Comparison of ENCODE assay signal across 1 cellular context in the genomic region with DNA sequence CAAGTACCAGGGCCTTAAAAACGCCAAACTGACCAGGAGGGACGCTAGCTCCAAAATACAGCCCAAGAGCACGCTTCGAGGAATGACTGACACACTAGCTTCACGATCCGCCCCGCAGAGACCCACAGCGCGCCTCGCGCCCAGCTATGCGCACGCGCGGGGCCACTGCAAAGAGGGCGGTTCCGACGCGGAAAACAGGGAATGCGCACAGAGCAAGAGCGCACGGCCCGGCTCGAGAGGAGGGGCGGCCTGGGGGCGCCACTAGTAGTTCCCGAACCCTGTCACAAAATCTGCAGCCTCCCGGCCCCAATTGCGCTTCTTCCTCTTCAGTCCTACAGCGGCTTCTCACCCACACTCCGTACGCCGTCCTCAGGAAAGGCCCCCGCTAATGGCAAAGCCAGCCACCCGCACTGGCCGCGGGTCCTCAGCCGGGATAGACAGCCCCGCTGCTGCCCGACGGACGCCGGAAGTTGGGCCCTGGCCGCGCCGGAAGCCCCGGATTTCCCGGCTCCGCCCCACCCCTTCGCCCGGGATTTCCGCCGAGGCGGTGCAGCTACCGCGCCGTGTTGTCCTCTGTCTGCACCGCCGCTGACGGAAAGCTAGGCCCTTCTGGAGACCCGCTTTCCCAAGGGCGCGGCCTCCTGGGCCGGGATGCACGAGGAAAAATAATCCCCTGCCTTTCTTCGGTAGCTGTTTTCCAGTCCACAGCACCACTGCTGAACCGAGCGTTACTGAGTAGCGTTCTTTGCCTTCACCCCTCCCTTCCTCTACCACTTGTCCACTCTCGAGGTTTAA.
TF ChIP-seq lines count a peak whose summit lies in the region.

Gene HDHD2, minus strand, starts transcription at position 472 of the 795 bp plus-strand sequence. CDS start 14,061 bp downstream, outside the sequence.

TF ChIP-seq in HepG2, 621 proteins besides CTCF, POLR2A, EP300 and RAD21 (continued from another document and continues in another):
- TF ChIP-seq THAP7 (CRISPR knock-in tag; IDR thresholded peaks at IDR 0.05), result no peak
- TF ChIP-seq ZNF552 (CRISPR knock-in tag; IDR thresholded peaks at IDR 0.05; ENCODE audit: borderline replicate concordance), result 0 out of 2 replicates have a peak, but pooled peaks have one; percentile 79
- no peak for TF ChIP-seq ZNF318 (CRISPR knock-in tag; IDR thresholded peaks at IDR 0.05)
- TF ChIP-seq SP1 (IDR thresholded peaks at IDR 0.05), result no peak
- TF ChIP-seq SP1 (CRISPR knock-in tag; IDR thresholded peaks at IDR 0.05), result peak; percentile 39; the same call in 1 of the 2 replicates
- no peak for TF ChIP-seq MAFG (CRISPR knock-in tag; IDR thresholded peaks at IDR 0.05)
- peak; percentile 39 for TF ChIP-seq HNRNPK (IDR thresholded peaks at IDR 0.05; ENCODE audit: low read depth, low read length, poor library complexity, severe bottlenecking)
- no peak for TF ChIP-seq ZNF296 (CRISPR knock-in tag; conservative IDR thresholded peaks at IDR 0.05)
- TF ChIP-seq ZNF180 (CRISPR knock-in tag; IDR thresholded peaks at IDR 0.05; ENCODE audit: borderline replicate concordance, low read depth), result no peak
- TF ChIP-seq, protein P1, sequence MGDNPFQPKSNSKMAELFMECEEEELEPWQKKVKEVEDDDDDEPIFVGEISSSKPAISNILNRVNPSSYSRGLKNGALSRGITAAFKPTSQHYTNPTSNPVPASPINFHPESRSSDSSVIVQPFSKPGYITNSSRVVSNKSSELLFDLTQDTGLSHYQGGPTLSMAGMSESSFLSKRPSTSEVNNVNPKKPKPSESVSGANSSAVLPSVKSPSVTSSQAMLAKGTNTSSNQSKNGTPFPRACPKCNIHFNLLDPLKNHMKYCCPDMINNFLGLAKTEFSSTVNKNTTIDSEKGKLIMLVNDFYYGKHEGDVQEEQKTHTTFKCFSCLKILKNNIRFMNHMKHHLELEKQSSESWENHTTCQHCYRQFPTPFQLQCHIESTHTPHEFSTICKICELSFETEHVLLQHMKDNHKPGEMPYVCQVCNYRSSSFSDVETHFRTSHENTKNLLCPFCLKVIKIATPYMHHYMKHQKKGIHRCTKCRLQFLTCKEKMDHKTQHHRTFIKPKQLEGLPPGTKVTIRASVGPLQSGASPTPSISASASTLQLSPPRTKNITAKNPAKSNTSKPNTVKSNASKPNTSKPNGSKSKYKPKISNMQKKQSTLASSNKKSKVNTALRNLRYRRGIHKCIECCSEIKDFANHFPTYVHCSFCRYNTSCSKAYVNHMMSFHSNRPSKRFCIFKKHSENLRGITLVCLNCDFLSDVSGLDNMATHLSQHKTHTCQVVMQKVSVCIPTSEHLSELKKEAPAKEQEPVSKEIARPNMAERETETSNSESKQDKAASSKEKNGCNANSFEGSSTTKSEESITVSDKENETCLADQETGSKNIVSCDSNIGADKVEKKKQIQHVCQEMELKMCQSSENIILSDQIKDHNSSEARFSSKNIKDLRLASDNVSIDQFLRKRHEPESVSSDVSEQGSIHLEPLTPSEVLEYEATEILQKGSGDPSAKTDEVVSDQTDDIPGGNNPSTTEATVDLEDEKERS (CRISPR knock-in tag; IDR thresholded peaks at IDR 0.05), result peak; percentile 31; the same call in 1 of the 2 replicates
- peak; percentile 77 for TF ChIP-seq ZNF274 (CRISPR knock-in tag; IDR thresholded peaks at IDR 0.05)
- peak; percentile 53; the same call in 1 of the 2 replicates for TF ChIP-seq ZNF234 (CRISPR knock-in tag; conservative IDR thresholded peaks at IDR 0.05)
- TF ChIP-seq ZNF598 (CRISPR knock-in tag; IDR thresholded peaks at IDR 0.05; ENCODE audit: borderline replicate concordance), result peak; percentile 73; the same call in 1 of the 2 replicates
- TF ChIP-seq ZNF749 (CRISPR knock-in tag; IDR thresholded peaks at IDR 0.05; ENCODE audit: borderline replicate concordance), result no peak
- TF ChIP-seq ETV5 (CRISPR knock-in tag; IDR thresholded peaks at IDR 0.05; ENCODE audit: borderline replicate concordance), result peak; percentile 83
- TF ChIP-seq PLRG1 (conservative IDR thresholded peaks at IDR 0.05), result no peak
- peak; percentile 18; the same call in 1 of the 2 replicates for TF ChIP-seq HES4 (CRISPR knock-in tag; IDR thresholded peaks at IDR 0.05; ENCODE audit: borderline replicate concordance)
- TF ChIP-seq SAFB2 (CRISPR knock-in tag; IDR thresholded peaks at IDR 0.05; ENCODE audit: borderline replicate concordance, low read depth), result peak; percentile 53; the same call in 1 of the 2 replicates
- TF ChIP-seq, protein P2, sequence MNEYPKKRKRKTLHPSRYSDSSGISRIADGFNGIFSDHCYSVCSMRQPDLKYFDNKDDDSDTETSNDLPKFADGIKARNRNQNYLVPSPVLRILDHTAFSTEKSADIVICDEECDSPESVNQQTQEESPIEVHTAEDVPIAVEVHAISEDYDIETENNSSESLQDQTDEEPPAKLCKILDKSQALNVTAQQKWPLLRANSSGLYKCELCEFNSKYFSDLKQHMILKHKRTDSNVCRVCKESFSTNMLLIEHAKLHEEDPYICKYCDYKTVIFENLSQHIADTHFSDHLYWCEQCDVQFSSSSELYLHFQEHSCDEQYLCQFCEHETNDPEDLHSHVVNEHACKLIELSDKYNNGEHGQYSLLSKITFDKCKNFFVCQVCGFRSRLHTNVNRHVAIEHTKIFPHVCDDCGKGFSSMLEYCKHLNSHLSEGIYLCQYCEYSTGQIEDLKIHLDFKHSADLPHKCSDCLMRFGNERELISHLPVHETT (CRISPR knock-in tag; conservative IDR thresholded peaks at IDR 0.05), result peak; percentile 61
- TF ChIP-seq MTF1 (CRISPR knock-in tag; IDR thresholded peaks at IDR 0.05), result no peak
- TF ChIP-seq ZNF589 (CRISPR knock-in tag; conservative IDR thresholded peaks at IDR 0.05), result peak; percentile 60; the same call in 1 of the 2 replicates
- TF ChIP-seq KDM3A (CRISPR knock-in tag; IDR thresholded peaks at IDR 0.05; ENCODE audit: low read depth), result peak; percentile 58; the same call in 1 of the 2 replicates
- no peak for TF ChIP-seq DMTF1 (CRISPR knock-in tag; IDR thresholded peaks at IDR 0.05)
- no peak for TF ChIP-seq ZKSCAN5 (CRISPR knock-in tag; IDR thresholded peaks at IDR 0.05)
- TF ChIP-seq E2F5 (CRISPR knock-in tag; conservative IDR thresholded peaks at IDR 0.05), result peak; percentile 30
- TF ChIP-seq MYC (CRISPR knock-in tag; IDR thresholded peaks at IDR 0.05; ENCODE audit: borderline replicate concordance), result no peak; the same call in 1 of the 2 replicates
- no peak for TF ChIP-seq FIP1L1 (IDR thresholded peaks at IDR 0.05; ENCODE audit: borderline replicate concordance, insufficient read depth, low read depth, low read length)
- TF ChIP-seq CENPX (CRISPR knock-in tag; IDR thresholded peaks at IDR 0.05), result no peak
- no peak for TF ChIP-seq SYNCRIP (IDR thresholded peaks at IDR 0.05; ENCODE audit: insufficient read depth, low read depth, low read length)
- no peak for TF ChIP-seq ZNF503 (CRISPR knock-in tag; IDR thresholded peaks at IDR 0.05)
- peak; percentile 61; the same call in 1 of the 3 replicates for TF ChIP-seq MXI1 (IDR thresholded peaks at IDR 0.05; ENCODE audit: borderline replicate concordance, low read depth, low read length)
- peak; percentile 75 for TF ChIP-seq DMAP1 (CRISPR knock-in tag; IDR thresholded peaks at IDR 0.05)
